In the genomic region with DNA sequence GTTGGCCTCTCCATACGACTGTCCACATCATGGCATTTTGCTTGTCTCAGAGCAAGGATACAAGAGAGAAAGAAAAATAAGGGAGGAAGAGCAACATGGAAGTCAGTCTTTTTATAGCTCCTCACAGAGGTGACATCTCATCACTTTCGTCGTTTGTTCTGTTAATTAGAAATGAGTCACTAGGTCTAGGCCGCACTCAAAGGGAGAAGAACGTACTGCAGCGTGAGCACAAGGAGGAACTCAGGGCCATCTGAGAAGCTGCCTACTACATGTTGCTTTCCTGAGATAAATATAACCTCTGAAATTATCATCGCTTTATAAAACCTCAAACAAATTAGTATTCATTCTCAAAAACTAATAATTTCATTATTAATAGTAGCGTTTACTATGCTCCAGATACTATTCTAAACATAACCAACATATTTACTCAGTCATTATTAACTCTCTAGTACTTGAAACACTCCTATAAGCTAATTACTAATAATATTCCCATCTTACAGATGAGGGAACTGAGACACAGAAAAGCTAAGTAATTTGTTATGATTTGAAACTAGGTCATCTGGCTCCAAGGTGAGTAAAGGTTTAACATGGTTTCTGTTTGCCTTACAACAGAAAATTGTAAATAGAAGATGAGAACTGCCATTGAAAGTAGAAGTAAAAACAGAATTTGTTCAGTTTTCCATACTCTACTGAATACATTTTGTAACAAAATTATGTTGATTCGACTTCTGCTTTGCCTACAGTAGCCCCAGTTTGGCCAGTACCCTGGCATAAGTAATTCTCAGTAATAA, we compare ENCODE assay signal across 2 cellular contexts.
TF ChIP-seq lines count a peak whose summit lies in the region.

No MANE protein-coding gene starts in this region.

TF ChIP-seq in IMR-90, 13 proteins besides CTCF, POLR2A, EP300 and RAD21:
- TF ChIP-seq, protein P1, sequence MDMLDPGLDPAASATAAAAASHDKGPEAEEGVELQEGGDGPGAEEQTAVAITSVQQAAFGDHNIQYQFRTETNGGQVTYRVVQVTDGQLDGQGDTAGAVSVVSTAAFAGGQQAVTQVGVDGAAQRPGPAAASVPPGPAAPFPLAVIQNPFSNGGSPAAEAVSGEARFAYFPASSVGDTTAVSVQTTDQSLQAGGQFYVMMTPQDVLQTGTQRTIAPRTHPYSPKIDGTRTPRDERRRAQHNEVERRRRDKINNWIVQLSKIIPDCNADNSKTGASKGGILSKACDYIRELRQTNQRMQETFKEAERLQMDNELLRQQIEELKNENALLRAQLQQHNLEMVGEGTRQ (IDR thresholded peaks at IDR 0.05; ENCODE audit: low read depth, low read length), result no peak

TF ChIP-seq in GM12878, 131 proteins besides CTCF, POLR2A, EP300 and RAD21:
- TF ChIP-seq, protein P2, sequence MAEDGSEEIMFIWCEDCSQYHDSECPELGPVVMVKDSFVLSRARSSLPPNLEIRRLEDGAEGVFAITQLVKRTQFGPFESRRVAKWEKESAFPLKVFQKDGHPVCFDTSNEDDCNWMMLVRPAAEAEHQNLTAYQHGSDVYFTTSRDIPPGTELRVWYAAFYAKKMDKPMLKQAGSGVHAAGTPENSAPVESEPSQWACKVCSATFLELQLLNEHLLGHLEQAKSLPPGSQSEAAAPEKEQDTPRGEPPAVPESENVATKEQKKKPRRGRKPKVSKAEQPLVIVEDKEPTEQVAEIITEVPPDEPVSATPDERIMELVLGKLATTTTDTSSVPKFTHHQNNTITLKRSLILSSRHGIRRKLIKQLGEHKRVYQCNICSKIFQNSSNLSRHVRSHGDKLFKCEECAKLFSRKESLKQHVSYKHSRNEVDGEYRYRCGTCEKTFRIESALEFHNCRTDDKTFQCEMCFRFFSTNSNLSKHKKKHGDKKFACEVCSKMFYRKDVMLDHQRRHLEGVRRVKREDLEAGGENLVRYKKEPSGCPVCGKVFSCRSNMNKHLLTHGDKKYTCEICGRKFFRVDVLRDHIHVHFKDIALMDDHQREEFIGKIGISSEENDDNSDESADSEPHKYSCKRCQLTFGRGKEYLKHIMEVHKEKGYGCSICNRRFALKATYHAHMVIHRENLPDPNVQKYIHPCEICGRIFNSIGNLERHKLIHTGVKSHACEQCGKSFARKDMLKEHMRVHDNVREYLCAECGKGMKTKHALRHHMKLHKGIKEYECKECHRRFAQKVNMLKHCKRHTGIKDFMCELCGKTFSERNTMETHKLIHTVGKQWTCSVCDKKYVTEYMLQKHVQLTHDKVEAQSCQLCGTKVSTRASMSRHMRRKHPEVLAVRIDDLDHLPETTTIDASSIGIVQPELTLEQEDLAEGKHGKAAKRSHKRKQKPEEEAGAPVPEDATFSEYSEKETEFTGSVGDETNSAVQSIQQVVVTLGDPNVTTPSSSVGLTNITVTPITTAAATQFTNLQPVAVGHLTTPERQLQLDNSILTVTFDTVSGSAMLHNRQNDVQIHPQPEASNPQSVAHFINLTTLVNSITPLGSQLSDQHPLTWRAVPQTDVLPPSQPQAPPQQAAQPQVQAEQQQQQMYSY (CRISPR knock-in tag; IDR thresholded peaks at IDR 0.05), result no peak
- TF ChIP-seq, protein P3, sequence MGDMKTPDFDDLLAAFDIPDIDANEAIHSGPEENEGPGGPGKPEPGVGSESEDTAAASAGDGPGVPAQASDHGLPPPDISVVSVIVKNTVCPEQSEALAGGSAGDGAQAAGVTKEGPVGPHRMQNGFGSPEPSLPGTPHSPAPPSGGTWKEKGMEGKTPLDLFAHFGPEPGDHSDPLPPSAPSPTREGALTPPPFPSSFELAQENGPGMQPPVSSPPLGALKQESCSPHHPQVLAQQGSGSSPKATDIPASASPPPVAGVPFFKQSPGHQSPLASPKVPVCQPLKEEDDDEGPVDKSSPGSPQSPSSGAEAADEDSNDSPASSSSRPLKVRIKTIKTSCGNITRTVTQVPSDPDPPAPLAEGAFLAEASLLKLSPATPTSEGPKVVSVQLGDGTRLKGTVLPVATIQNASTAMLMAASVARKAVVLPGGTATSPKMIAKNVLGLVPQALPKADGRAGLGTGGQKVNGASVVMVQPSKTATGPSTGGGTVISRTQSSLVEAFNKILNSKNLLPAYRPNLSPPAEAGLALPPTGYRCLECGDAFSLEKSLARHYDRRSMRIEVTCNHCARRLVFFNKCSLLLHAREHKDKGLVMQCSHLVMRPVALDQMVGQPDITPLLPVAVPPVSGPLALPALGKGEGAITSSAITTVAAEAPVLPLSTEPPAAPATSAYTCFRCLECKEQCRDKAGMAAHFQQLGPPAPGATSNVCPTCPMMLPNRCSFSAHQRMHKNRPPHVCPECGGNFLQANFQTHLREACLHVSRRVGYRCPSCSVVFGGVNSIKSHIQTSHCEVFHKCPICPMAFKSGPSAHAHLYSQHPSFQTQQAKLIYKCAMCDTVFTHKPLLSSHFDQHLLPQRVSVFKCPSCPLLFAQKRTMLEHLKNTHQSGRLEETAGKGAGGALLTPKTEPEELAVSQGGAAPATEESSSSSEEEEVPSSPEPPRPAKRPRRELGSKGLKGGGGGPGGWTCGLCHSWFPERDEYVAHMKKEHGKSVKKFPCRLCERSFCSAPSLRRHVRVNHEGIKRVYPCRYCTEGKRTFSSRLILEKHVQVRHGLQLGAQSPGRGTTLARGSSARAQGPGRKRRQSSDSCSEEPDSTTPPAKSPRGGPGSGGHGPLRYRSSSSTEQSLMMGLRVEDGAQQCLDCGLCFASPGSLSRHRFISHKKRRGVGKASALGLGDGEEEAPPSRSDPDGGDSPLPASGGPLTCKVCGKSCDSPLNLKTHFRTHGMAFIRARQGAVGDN (IDR thresholded peaks at IDR 0.05), result no peak
- no peak for TF ChIP-seq ZNF622 (IDR thresholded peaks at IDR 0.05)
- no peak for TF ChIP-seq ZNF24 (IDR thresholded peaks at IDR 0.05)
- TF ChIP-seq FOXK2 (IDR thresholded peaks at IDR 0.05), result no peak
- TF ChIP-seq ESRRA (IDR thresholded peaks at IDR 0.05; ENCODE audit: low read length), result no peak
